ENCODE assay signal across 1 cellular context in the genomic region with DNA sequence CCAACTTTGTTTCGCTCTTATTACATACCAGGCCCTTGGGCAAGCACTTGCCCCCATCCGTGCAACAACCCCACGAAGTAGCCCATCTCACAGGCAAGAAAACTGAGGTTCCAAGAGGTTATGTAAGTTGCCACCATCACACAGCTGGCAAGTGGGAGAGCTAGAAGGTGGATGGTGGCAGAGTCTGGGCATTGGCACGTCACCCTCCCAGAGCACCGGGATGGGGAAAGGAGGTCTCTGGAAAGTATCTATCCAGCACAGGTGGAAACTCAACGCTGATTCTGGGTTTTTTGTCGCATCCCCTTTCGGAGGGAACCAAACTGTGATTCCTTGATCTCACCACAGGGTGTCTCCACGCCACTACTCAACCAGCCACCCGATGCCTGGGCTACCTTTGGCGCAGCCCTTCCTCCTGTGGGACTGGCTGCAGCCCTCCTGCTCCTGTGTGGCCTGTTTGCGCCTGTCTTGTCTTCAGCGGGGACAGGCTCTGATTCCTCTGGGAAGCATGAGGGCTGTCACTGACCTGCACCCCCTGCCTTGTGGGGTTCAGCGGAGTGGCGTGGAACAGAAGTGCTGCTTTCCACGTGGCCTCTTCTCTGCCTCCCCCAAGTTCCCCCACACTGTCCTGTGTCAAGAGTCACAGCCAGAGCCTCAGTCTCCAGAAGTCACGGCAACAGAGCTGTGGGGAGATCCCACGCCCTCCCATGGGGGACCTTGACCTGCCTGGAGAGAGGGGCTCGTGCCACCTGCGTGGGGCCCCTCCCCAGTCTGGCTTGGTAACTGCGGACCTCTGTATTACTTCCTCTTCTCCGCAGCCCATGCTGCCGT.
TF ChIP-seq lines count a peak whose summit lies in the region.

No MANE protein-coding gene starts in this region.

TF ChIP-seq in endothelial cell of umbilical vein, 7 proteins besides CTCF, POLR2A, EP300 and RAD21:
- no peak for TF ChIP-seq MAX (IDR thresholded peaks at IDR 0.05; ENCODE audit: insufficient read depth, insufficient read length)
- no peak for TF ChIP-seq MYC (IDR thresholded peaks at IDR 0.05; ENCODE audit: low read depth, low read length)
- TF ChIP-seq JUN (IDR thresholded peaks at IDR 0.05; ENCODE audit: borderline replicate concordance, insufficient read depth, insufficient read length, low read depth), result no peak
- TF ChIP-seq POLR2AphosphoS5 (IDR thresholded peaks at IDR 0.05; ENCODE audit: insufficient read depth, low read depth, low read length), result no peak
- TF ChIP-seq FOS (IDR thresholded peaks at IDR 0.05; ENCODE audit: borderline replicate concordance, insufficient read depth, low read length), result no peak
- TF ChIP-seq EZH2 (IDR thresholded peaks at IDR 0.05; ENCODE audit: borderline replicate concordance, low read depth, low read length, severe bottlenecking), result no peak
- TF ChIP-seq GATA2 (IDR thresholded peaks at IDR 0.05; ENCODE audit: insufficient read depth, insufficient read length, low read depth, low read length), result no peak
